In the genomic region with DNA sequence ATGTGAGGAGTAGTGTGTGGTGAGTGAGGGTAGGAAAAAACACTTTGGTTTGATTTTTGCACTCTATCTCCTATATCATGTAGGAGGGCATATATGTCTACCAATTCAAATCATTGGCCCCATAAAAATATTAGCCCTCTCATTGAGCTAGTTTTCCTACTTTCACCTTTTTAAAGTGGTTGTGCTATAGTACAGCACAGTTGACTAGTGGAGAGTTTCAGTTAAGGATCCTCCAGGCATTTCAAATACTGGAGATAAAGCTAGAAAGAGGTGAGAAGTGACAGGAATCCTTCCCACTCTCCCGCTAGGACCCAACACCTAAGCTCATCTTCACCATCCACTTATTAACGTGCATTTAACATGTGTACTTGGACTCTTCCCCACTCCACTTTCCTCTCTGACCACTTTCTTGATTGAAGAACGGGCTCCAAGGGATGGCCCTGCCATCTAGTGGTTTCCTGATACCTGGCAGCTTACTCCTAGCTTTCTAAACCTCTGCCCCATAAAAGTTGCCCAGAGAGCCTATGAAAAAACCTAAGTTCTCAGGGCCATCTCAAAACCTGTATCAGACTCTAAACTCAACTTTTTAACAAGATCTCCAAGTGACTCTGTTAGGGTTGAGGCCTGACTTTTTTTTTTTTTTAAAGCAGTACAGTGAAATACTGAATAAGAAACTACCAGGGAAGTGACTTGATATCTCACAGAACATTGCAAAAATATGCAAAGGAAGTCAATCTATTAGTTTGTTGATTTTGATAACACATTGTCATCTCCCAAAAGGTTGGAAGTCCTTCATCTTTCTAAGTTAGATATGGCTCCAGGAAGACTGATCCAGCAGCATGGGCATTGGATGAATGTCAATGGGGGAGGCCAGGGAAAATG, we compare ENCODE assay signal across 9 cellular contexts. TPM values are rescaled to one million over a fixed set of nuclear protein-coding genes. Genes with fewer than 3 reads are reported as not detected.
DNase-seq lines count a peak whose midpoint lies in the region; ATAC-seq and TF ChIP-seq lines count a peak whose summit lies in the region.
"Had no signal": no experiment of that assay in that cellular context is flagged by ENCODE, and none has a peak within 500 bp of the region (broad histone marks: within the 10 kb centered on the region; RNA-seq: fewer than 3 reads in every experiment).

No MANE protein-coding gene starts in this region.

- ATAC-seq in GM18508 (IDR thresholded peaks at IDR 0.05; ENCODE audit: insufficient read depth, unreplicated experiment), result peak; percentile 36
- ATAC-seq in HG03108 (IDR thresholded peaks at IDR 0.05; ENCODE audit: unreplicated experiment), result peak; percentile 36
- peak; percentile 86 to 90 for ATAC-seq in gastrocnemius medialis
- ATAC-seq in HG02938 (IDR thresholded peaks at IDR 0.05; ENCODE audit: unreplicated experiment), result no peak

- WGBS in adrenal gland, 4 donors, result 5 to 12% (median 9%) methylated on average over 3 of the region's 3 CpGs

- POLR2A ChIA-PET in BJ (lab: Charles Lee), result interaction anchor here (0.6 kb wide), 1 partner anchor 273 kb away, joined by 3 read pairs; no protein-coding TSS in a partner anchor

- no peak for DNase-seq in BJ (ENCODE audit: low read depth)
- peak; percentile 56 to 77 for DNase-seq in NCI-H446 (lab: John Stamatoyannopoulos, UW)
- DNase-seq in adrenal gland, result peak; percentile 34 to 76 (median 56)
- DNase-seq in left ventricle myocardium inferior, result no peak
- DNase-seq in gastrocnemius medialis, result peak; percentile 7 to 27

- TF ChIP-seq CTCF in BJ (IDR thresholded peaks at IDR 0.05; ENCODE audit: insufficient read depth, low read depth, low read length) (peak; percentile 96), adrenal gland (IDR thresholded peaks at IDR 0.05) (peak; percentile 64 to 86 (median 70)), left ventricle myocardium inferior (IDR thresholded peaks at IDR 0.05; ENCODE audit: borderline replicate concordance) (peak; percentile 88), gastrocnemius medialis (IDR thresholded peaks at IDR 0.05 in 4 of 5, conservative IDR thresholded peaks at IDR 0.05 in 1 of 5) (peak; percentile 62 to 86 (median 68))

- no peaks in the 10 kb centered on the region for H3K4me1 ChIP-seq in adrenal gland (replicated peaks in 1 of 2)
- peaks cover 4% of the 10 kb centered on the region for H3K4me1 ChIP-seq in left ventricle myocardium inferior
- H3K4me1 ChIP-seq in gastrocnemius medialis, result peaks cover 0 to 4% of the 10 kb centered on the region in 2 donors

- intact Hi-C loops in adrenal gland (cut with DNase I) (loop anchor here in 1 of 2 donors (5.0 kb wide), 1 partner anchor 119 kb away; no protein-coding TSS in a partner anchor), left ventricle myocardium inferior (cut with micrococcal nuclease) (loop anchor here (5.0 kb wide), 2 partner anchors 389 to 744 kb away; no protein-coding TSS in a partner anchor), gastrocnemius medialis (cut with DNase I; ENCODE audit: low total_unique reads) (loop anchor here (1.0 to 5.0 kb wide), 2 partner anchors 176 to 389 kb away; no protein-coding TSS in a partner anchor)

- no peaks in the 10 kb centered on the region for H3K9me3 ChIP-seq in adrenal gland (replicated peaks in 1 of 3)
- no peaks in the 10 kb centered on the region for H3K9me3 ChIP-seq in left ventricle myocardium inferior (replicated peaks)
- H3K9me3 ChIP-seq in gastrocnemius medialis, result no peaks in the 10 kb centered on the region

- H3K27ac ChIP-seq in adrenal gland (no peak overlapping the region), left ventricle myocardium inferior (replicated peaks) (no peak overlapping the region), gastrocnemius medialis (no peak overlapping the region)
- H3K27ac ChIP-seq: SK-N-MC had no signal

- CTCF ChIA-PET in BJ (lab: Yijun Ruan, JAX), result interaction anchor here (0.6 to 11.3 kb wide), 44 partner anchors 9 to 746 kb away, joined by 3 to 276 read pairs (median 5); partner anchors contain the start of gene IL12A

- H3K36me3 ChIP-seq in BJ (ENCODE audit: control insufficient read depth, insufficient read depth, low read length), result no peaks in the 10 kb centered on the region
- no peaks in the 10 kb centered on the region for H3K36me3 ChIP-seq in adrenal gland (replicated peaks in 1 of 2)
- H3K36me3 ChIP-seq in left ventricle myocardium inferior, result no peaks in the 10 kb centered on the region
- H3K36me3 ChIP-seq in gastrocnemius medialis, result no peaks in the 10 kb centered on the region

- no peaks in the 10 kb centered on the region for H3K27me3 ChIP-seq in BJ (ENCODE audit: control insufficient read depth, insufficient read depth, low read length)
- no peaks in the 10 kb centered on the region for H3K27me3 ChIP-seq in adrenal gland
- H3K27me3 ChIP-seq in left ventricle myocardium inferior (ENCODE audit: low read depth), result no peaks in the 10 kb centered on the region
- no peaks in the 10 kb centered on the region for H3K27me3 ChIP-seq in gastrocnemius medialis

- TF ChIP-seq POLR2A in adrenal gland (IDR thresholded peaks at IDR 0.05) (no peak), gastrocnemius medialis (IDR thresholded peaks at IDR 0.05) (no peak)

- H3K4me3 ChIP-seq in BJ (ENCODE audit: low read depth, low read length) (no peak overlapping the region), adrenal gland (peak overlapping the region in 1 of 4 donors; percentile 7), left ventricle myocardium inferior (no peak overlapping the region), gastrocnemius medialis (no peak overlapping the region)
- H3K4me3 ChIP-seq: SK-N-MC had no signal

- in situ Hi-C loops in gastrocnemius medialis (cut with MboI; ENCODE audit: low sequenced_read_pairs in 4 of 4), result loop anchor here in 3 of 4 donors (5.0 to 25.0 kb wide), 6 partner anchors 119 to 744 kb away; no protein-coding TSS in a partner anchor

RNA-seq across cellular contexts. Expression of gene IL12A, which starts 17.9 kb away (rescaled TPM):
- 0.38 and 0.50 TPM in 2 replicates for polyA plus RNA-seq in BJ (2011; rRNA removed)
- 0.24 TPM in 1 of 2 replicates, not detected in the other for polyA minus RNA-seq in BJ (2011; rRNA and poly(A)+ RNA removed)
- total RNA-seq in adrenal gland, result 1 to 10 TPM in 1 of 8 donors, under 1 TPM in 2, not detected in 5; 0.15 to 2.8 (median 0.91) TPM
- polyA plus RNA-seq in adrenal gland, result under 1 TPM; 0.10 to 0.24 (median 0.18) TPM
- 0.60 TPM for total RNA-seq in left ventricle myocardium inferior
- not detected for total RNA-seq in gastrocnemius medialis

Comparison
In these comparisons a context has a peak if more than half of its experiments do, and no peak if none do; other contexts are left out.
1. DNase-seq: peak in NCI-H446 (2 of 2), adrenal gland (7 of 7) and gastrocnemius medialis (2 of 2); none in BJ (single experiment) and left ventricle myocardium inferior (single experiment).
2. Peak in every context shown above with its lines, with median percentiles within 50 percentile points of each other: CTCF ChIP-seq.